Comparison of ENCODE assay signal across 27 cellular contexts in the genomic region with DNA sequence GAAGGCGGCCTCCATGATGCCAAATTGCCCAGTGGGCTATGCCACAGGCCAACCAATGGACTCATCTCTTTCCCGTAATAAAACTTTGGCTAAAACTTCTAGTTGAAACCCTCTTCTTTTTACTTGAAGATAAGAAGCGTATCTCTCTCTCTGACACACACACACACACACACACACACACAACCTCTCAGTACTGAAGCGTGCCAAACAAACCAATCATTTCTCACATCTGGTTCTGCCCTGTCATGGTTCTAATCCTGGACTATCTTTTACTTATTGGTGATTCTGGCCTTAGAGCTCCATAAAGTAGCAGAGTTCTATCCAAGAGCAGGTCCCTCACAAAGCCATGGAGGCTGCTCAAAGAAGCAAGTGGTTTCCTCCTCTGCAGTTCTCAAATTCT.
"Had no signal": no experiment of that assay in that cellular context is flagged by ENCODE, and none has a peak within 500 bp of the region (broad histone marks: within the 10 kb centered on the region; RNA-seq: fewer than 3 reads in every experiment).

No MANE protein-coding gene starts in this region.

- H3K27me3 Mint-ChIP-seq: activated CD8-positive, alpha-beta memory T cell treated with anti-CD3 and anti-CD28 coated beads, Interleukin-2, amount 10 ng/mL, durations not matched to agents 7 days and 5 days; activated naive CD8-positive, alpha-beta T cell; activated T-helper 17 cell treated with anti-CD3 and anti-CD28 coated beads, Interleukin-2, amount 50 U/mL, for 72 hours had no signal

- H3K4me3 Mint-ChIP-seq: activated CD8-positive, alpha-beta memory T cell treated with anti-CD3 and anti-CD28 coated beads, Interleukin-2, amount 10 ng/mL, durations not matched to agents 7 days and 5 days; activated naive CD4-positive, alpha-beta T cell treated with anti-CD3 and anti-CD28 coated beads for 36 hours; activated naive CD8-positive, alpha-beta T cell; activated T-cell treated with anti-CD3 and anti-CD28 coated beads, Interleukin-2, amount 50 U/mL, for 4 hours; activated T-helper 17 cell treated with anti-CD3 and anti-CD28 coated beads, Interleukin-2, amount 50 U/mL, for 72 hours; T-helper 1 cell treated with Interleukin-12 subunit alpha and Interleukin-12 subunit beta and Interleukin-4 antibody, amounts not matched to agents 30 μg/mL and 1 μg/mL, for 36 hours; WTC11 had no signal

- H3K4me3 ChIP-seq: Peyer's patch, SJSA1 had no signal

- H3K27ac Mint-ChIP-seq: activated CD8-positive, alpha-beta memory T cell treated with anti-CD3 and anti-CD28 coated beads, Interleukin-2, amount 10 ng/mL, durations not matched to agents 7 days and 5 days; activated naive CD4-positive, alpha-beta T cell treated with anti-CD3 and anti-CD28 coated beads for 36 hours; activated naive CD8-positive, alpha-beta T cell; activated T-helper 17 cell treated with anti-CD3 and anti-CD28 coated beads, Interleukin-2, amount 50 U/mL, for 72 hours; T-helper 1 cell treated with Interleukin-12 subunit alpha and Interleukin-12 subunit beta and Interleukin-4 antibody, amounts not matched to agents 30 μg/mL and 1 μg/mL, for 36 hours; WTC11 had no signal

- H3K36me3 ChIP-seq: brain microvascular endothelial cell had no signal

- H3K9me3 Mint-ChIP-seq: activated naive CD4-positive, alpha-beta T cell treated with anti-CD3 and anti-CD28 coated beads for 36 hours; activated T-cell treated with anti-CD3 and anti-CD28 coated beads, Interleukin-2, amount 50 U/mL, for 4 hours; activated T-helper 17 cell treated with anti-CD3 and anti-CD28 coated beads, Interleukin-2, amount 50 U/mL, for 72 hours; T-helper 1 cell treated with Interleukin-12 subunit alpha and Interleukin-12 subunit beta and Interleukin-4 antibody, amounts not matched to agents 30 μg/mL and 1 μg/mL, for 36 hours; WTC11 had no signal

- ATAC-seq: activated CD8-positive, alpha-beta memory T cell treated with anti-CD3 and anti-CD28 coated beads, Interleukin-2, amount 10 ng/mL, durations not matched to agents 7 days and 5 days; activated T-cell treated with anti-CD3 and anti-CD28 coated beads, Interleukin-2, amount 50 U/mL, for 4 hours; activated T-helper 17 cell treated with anti-CD3 and anti-CD28 coated beads, Interleukin-2, amount 50 U/mL, for 72 hours; SK-N-SH treated with all-trans-retinoic acid at 6 μM for 48 hours; WTC11 had no signal

- H3K27ac ChIP-seq: brain microvascular endothelial cell, Peyer's patch, RWPE1, SJSA1 had no signal

- H3K4me1 ChIP-seq: Peyer's patch had no signal

- H3K4me1 Mint-ChIP-seq: activated CD8-positive, alpha-beta memory T cell treated with anti-CD3 and anti-CD28 coated beads, Interleukin-2, amount 10 ng/mL, durations not matched to agents 7 days and 5 days; activated T-helper 17 cell treated with anti-CD3 and anti-CD28 coated beads, Interleukin-2, amount 50 U/mL, for 72 hours had no signal

- H3K27me3 ChIP-seq: brain microvascular endothelial cell, Peyer's patch, SJSA1 had no signal

- DNase-seq: activated CD4-positive, alpha-beta T cell treated with anti-CD3 and anti-CD28 coated beads for 48 hours; activated CD4-positive, alpha-beta T cell treated with anti-CD3 and anti-CD28 coated beads, Interleukin-2, amount 50 U/mL, for 48 hours; activated CD4-positive, CD25-positive, alpha-beta regulatory T cell treated with anti-CD3 and anti-CD28 coated beads, Interleukin-2, amount 50 U/mL, for 72 hours; activated CD8-positive, alpha-beta memory T cell treated with anti-CD3 and anti-CD28 coated beads, Interleukin-2, amount 10 ng/mL, durations not matched to agents 7 days and 5 days; activated gamma-delta T cell; activated naive CD4-positive, alpha-beta T cell treated with anti-CD3 and anti-CD28 coated beads for 36 hours; activated T-cell treated with anti-CD3 and anti-CD28 coated beads, Interleukin-2, amount 50 U/mL, for 4 hours; brain microvascular endothelial cell; Karpas-422; MM.1S; NCI-H1105; NCI-H1436; NCI-H1694 treated with DMSO at 0.1 percent for 48 hours; NCI-H2029 treated with DMSO at 0.1 percent for 48 hours; NCI-H345; NCI-H510A treated with DMSO at 0.1 percent for 48 hours; NCI-H69; NK-92 treated with Interleukin-12 subunit alpha and Interleukin-12 subunit beta, amount 100 ng/mL, for 24 hours; Peyer's patch; Right ventricle myocardium superior had no signal
